1 cellular context compared by ENCODE assay signal in the genomic region with DNA sequence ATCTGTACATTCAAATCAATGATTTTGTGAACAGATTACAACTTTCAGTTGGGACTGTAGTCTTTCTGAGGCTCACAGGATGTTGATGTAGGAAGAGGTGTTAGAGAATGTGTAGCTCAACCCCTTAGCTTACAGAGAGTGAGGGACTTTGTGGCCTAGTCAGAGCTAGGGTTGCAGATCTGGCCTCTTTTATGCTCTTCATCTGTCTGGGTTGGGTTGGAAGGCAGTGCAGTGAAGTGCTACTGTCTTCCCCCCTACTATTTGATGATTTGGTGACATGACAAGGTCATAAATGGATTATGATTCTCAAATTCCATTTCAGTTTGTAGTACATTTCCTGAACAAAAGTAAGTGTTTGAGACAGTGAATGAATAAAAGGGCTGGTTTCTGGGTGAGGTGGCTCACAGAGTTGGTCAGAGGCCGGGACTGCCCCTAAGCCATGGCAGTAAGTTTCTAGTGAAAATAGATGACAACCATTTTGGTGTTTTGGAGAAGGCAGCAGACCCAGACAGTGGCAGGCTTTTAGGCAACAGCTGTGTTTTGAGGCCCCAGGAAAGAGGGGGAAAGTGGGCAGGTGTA.
TF ChIP-seq lines count a peak whose summit lies in the region.

No MANE protein-coding gene starts in this region.

TF ChIP-seq in IMR-90, 13 proteins besides CTCF, POLR2A, EP300 and RAD21:
- TF ChIP-seq MAZ (IDR thresholded peaks at IDR 0.05; ENCODE audit: borderline replicate concordance, low read depth, low read length) (no peak), RCOR1 (IDR thresholded peaks at IDR 0.05; ENCODE audit: insufficient replicate concordance, low read length) (no peak), NFE2L2 (IDR thresholded peaks at IDR 0.05; ENCODE audit: low read depth, low read length) (no peak), SMC3 (IDR thresholded peaks at IDR 0.05; ENCODE audit: low read depth, low read length) (no peak), CHD1 (IDR thresholded peaks at IDR 0.05; ENCODE audit: low read depth, low read length) (no peak), BHLHE40 (IDR thresholded peaks at IDR 0.05; ENCODE audit: low read depth, low read length) (no peak), MXI1 (IDR thresholded peaks at IDR 0.05; ENCODE audit: borderline replicate concordance, low read depth, low read length) (no peak), RFX5 (IDR thresholded peaks at IDR 0.05; ENCODE audit: low read depth, low read length) (no peak), CEBPB (IDR thresholded peaks at IDR 0.05; ENCODE audit: low read depth, low read length) (no peak), FOS (IDR thresholded peaks at IDR 0.05; ENCODE audit: low read depth, low read length) (no peak), MAFK (IDR thresholded peaks at IDR 0.05; ENCODE audit: low read depth, low read length) (no peak)
- TF ChIP-seq, protein P1, sequence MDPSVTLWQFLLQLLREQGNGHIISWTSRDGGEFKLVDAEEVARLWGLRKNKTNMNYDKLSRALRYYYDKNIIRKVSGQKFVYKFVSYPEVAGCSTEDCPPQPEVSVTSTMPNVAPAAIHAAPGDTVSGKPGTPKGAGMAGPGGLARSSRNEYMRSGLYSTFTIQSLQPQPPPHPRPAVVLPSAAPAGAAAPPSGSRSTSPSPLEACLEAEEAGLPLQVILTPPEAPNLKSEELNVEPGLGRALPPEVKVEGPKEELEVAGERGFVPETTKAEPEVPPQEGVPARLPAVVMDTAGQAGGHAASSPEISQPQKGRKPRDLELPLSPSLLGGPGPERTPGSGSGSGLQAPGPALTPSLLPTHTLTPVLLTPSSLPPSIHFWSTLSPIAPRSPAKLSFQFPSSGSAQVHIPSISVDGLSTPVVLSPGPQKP (IDR thresholded peaks at IDR 0.05; ENCODE audit: borderline replicate concordance, low read depth, low read length): no peak
- TF ChIP-seq, protein P2, sequence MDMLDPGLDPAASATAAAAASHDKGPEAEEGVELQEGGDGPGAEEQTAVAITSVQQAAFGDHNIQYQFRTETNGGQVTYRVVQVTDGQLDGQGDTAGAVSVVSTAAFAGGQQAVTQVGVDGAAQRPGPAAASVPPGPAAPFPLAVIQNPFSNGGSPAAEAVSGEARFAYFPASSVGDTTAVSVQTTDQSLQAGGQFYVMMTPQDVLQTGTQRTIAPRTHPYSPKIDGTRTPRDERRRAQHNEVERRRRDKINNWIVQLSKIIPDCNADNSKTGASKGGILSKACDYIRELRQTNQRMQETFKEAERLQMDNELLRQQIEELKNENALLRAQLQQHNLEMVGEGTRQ (IDR thresholded peaks at IDR 0.05; ENCODE audit: low read depth, low read length): no peak
